1 cellular context compared by ENCODE assay signal in the genomic region with DNA sequence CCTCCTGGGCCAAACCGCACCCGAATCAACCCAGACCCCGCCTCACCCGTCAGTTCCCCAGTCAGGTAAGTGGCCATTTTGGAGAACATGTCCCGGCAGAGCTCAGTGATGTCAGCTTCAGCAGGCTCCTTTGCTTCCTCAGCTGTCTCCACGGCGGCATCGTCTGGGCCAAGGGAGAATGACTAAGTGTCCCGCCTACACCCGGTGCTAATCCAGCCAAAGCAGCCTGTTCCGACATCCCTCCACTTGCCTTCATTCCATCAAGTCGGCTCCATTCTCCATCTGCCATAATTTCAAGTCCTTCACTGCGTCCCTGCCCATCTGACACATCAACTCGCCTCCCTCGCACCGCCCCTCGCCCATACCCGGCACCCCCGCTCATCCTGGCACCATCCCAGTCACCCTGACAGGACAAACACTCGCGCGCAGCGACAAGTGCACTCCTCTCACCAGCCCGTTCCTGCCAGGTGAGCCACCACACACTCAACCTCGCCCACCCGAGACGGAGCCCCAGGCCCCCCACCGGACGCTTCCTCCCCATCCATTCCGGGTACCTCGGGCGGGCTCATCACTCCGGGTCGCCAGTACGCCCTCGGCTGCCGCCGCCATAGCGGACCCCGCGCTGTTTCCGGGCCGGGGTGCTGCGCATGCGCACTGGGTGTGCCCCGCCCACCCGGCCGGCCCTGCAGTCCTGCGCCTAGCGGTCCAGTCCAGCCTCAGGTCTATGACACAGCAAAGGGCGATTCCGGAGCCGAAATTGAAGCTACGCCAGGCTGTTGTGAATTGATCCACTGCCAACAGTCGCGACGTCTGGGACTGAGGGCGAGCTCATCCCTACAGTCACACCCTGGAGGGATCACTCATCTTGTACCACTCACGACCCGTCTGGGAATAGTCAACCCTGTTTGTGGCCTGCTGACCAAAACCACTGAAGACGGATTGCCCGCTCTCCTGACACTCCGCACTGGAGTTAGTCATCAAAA.
TF ChIP-seq lines count a peak whose summit lies in the region.

A gene (minus strand): TSS at position 630 of the 983 bp plus-strand sequence. CDS start 21 bp downstream, at position 609.

TF ChIP-seq in GM12878, 131 proteins besides CTCF, POLR2A, EP300 and RAD21 (continued from another document):
- TF ChIP-seq BHLHE40 (IDR thresholded peaks at IDR 0.05; ENCODE audit: borderline replicate concordance in 1 of 2, low read depth in 2 of 2, low read length in 1 of 2): no peak
- TF ChIP-seq, protein P1, sequence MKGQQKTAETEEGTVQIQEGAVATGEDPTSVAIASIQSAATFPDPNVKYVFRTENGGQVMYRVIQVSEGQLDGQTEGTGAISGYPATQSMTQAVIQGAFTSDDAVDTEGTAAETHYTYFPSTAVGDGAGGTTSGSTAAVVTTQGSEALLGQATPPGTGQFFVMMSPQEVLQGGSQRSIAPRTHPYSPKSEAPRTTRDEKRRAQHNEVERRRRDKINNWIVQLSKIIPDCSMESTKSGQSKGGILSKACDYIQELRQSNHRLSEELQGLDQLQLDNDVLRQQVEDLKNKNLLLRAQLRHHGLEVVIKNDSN (IDR thresholded peaks at IDR 0.05; ENCODE audit: borderline replicate concordance, extremely low read length, insufficient read depth, low read depth, low read length): no peak
- TF ChIP-seq CREM (IDR thresholded peaks at IDR 0.05; ENCODE audit: low read depth): peak; percentile 26; the same call in 1 of the 2 replicates
- TF ChIP-seq ESRRA (IDR thresholded peaks at IDR 0.05; ENCODE audit: low read length): no peak
- TF ChIP-seq ZNF274 (IDR thresholded peaks at IDR 0.05; ENCODE audit: insufficient read depth, insufficient read length): no peak
- TF ChIP-seq, protein P2, sequence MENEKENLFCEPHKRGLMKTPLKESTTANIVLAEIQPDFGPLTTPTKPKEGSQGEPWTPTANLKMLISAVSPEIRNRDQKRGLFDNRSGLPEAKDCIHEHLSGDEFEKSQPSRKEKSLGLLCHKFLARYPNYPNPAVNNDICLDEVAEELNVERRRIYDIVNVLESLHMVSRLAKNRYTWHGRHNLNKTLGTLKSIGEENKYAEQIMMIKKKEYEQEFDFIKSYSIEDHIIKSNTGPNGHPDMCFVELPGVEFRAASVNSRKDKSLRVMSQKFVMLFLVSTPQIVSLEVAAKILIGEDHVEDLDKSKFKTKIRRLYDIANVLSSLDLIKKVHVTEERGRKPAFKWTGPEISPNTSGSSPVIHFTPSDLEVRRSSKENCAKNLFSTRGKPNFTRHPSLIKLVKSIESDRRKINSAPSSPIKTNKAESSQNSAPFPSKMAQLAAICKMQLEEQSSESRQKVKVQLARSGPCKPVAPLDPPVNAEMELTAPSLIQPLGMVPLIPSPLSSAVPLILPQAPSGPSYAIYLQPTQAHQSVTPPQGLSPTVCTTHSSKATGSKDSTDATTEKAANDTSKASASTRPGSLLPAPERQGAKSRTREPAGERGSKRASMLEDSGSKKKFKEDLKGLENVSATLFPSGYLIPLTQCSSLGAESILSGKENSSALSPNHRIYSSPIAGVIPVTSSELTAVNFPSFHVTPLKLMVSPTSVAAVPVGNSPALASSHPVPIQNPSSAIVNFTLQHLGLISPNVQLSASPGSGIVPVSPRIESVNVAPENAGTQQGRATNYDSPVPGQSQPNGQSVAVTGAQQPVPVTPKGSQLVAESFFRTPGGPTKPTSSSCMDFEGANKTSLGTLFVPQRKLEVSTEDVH (IDR thresholded peaks at IDR 0.05; ENCODE audit: low read depth, partially characterized antibody): no peak
- TF ChIP-seq RUNX3 (IDR thresholded peaks at IDR 0.05; ENCODE audit: low read length): peak; percentile 52
- TF ChIP-seq, protein P3, sequence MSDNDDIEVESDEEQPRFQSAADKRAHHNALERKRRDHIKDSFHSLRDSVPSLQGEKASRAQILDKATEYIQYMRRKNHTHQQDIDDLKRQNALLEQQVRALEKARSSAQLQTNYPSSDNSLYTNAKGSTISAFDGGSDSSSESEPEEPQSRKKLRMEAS (IDR thresholded peaks at IDR 0.05; ENCODE audit: low read depth, low read length): no peak
- no peak for TF ChIP-seq ASH2L (IDR thresholded peaks at IDR 0.05; ENCODE audit: borderline replicate concordance, low read depth)
- TF ChIP-seq EED (IDR thresholded peaks at IDR 0.05; ENCODE audit: low read depth): no peak; the same call in 1 of the 2 replicates
- TF ChIP-seq TARDBP (IDR thresholded peaks at IDR 0.05; ENCODE audit: borderline replicate concordance): no peak
- TF ChIP-seq KAT2A (conservative IDR thresholded peaks at IDR 0.05; ENCODE audit: control insufficient read depth, low read depth, low read length): no peak
- no peak for TF ChIP-seq TCF7 (IDR thresholded peaks at IDR 0.05; ENCODE audit: borderline replicate concordance)
- peak; percentile 34 for TF ChIP-seq HCFC1 (IDR thresholded peaks at IDR 0.05; ENCODE audit: low read length)
- TF ChIP-seq CHD4 (IDR thresholded peaks at IDR 0.05): no peak
- TF ChIP-seq CBFB (IDR thresholded peaks at IDR 0.05; ENCODE audit: low read depth): no peak; the same call in 1 of the 2 replicates
- TF ChIP-seq, protein P4, sequence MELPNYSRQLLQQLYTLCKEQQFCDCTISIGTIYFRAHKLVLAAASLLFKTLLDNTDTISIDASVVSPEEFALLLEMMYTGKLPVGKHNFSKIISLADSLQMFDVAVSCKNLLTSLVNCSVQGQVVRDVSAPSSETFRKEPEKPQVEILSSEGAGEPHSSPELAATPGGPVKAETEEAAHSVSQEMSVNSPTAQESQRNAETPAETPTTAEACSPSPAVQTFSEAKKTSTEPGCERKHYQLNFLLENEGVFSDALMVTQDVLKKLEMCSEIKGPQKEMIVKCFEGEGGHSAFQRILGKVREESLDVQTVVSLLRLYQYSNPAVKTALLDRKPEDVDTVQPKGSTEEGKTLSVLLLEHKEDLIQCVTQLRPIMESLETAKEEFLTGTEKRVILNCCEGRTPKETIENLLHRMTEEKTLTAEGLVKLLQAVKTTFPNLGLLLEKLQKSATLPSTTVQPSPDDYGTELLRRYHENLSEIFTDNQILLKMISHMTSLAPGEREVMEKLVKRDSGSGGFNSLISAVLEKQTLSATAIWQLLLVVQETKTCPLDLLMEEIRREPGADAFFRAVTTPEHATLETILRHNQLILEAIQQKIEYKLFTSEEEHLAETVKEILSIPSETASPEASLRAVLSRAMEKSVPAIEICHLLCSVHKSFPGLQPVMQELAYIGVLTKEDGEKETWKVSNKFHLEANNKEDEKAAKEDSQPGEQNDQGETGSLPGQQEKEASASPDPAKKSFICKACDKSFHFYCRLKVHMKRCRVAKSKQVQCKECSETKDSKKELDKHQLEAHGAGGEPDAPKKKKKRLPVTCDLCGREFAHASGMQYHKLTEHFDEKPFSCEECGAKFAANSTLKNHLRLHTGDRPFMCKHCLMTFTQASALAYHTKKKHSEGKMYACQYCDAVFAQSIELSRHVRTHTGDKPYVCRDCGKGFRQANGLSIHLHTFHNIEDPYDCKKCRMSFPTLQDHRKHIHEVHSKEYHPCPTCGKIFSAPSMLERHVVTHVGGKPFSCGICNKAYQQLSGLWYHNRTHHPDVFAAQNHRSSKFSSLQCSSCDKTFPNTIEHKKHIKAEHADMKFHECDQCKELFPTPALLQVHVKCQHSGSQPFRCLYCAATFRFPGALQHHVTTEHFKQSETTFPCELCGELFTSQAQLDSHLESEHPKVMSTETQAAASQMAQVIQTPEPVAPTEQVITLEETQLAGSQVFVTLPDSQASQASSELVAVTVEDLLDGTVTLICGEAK (IDR thresholded peaks at IDR 0.05; ENCODE audit: borderline replicate concordance): peak; percentile 64
- TF ChIP-seq TCF12 (IDR thresholded peaks at IDR 0.05; ENCODE audit: low read depth, low read length): peak; percentile 44; the same call in 1 of the 2 replicates
- TF ChIP-seq CBX5 (IDR thresholded peaks at IDR 0.05; ENCODE audit: low read depth): no peak
